Comparison of ENCODE assay signal across 20 cellular contexts in genomic region chr3:8525893-8526292, GRCh38.
"Had no signal": no experiment of that assay in that cellular context is flagged by ENCODE, and none has a peak within 500 bp of the region (broad histone marks: within the 10 kb centered on the region; RNA-seq: fewer than 3 reads in every experiment).

No MANE protein-coding gene starts in this region.

- H3K27ac ChIP-seq: body of pancreas, esophagus muscularis mucosa, transverse colon, uterus had no signal

- H3K36me3 Mint-ChIP-seq: activated CD4-positive, alpha-beta memory T cell treated with anti-CD3 and anti-CD28 coated beads for 36 hours; activated naive CD8-positive, alpha-beta T cell; natural killer cell treated with Interleukin-12 subunit alpha and Interleukin-12 subunit beta and Interleukin-15 and Interleukin-18, amount 100 ng/mL, for 72 hours; T-cell had no signal

- H3K36me3 ChIP-seq: transverse colon, uterus had no signal

- H3K4me3 Mint-ChIP-seq: activated B cell treated with CpG ODN at 0.5 μM for 24 hours; activated CD4-positive, alpha-beta memory T cell treated with anti-CD3 and anti-CD28 coated beads for 36 hours; activated naive CD8-positive, alpha-beta T cell; activated T-helper 1 cell treated with anti-CD3 and anti-CD28 coated beads, Interleukin-12 subunit alpha, Interleukin-12 subunit beta, Interleukin-2, Interleukin-4 antibody, amounts not matched to agents 30 ng/mL and 10 ng/mL and 1 ng/mL, durations not matched to agents 14 hours and 24 hours and 36 hours; natural killer cell treated with Interleukin-12 subunit alpha and Interleukin-12 subunit beta and Interleukin-15 and Interleukin-18, amount 100 ng/mL, for 72 hours; T-cell had no signal

- DNase-seq: activated B cell treated with CpG ODN at 0.5 μM for 24 hours; activated CD4-positive, alpha-beta memory T cell treated with anti-CD3 and anti-CD28 coated beads for 36 hours; activated CD4-positive, alpha-beta T cell treated with anti-CD3 and anti-CD28 coated beads for 4 hours; activated gamma-delta T cell treated with Interleukin-2 at 50 U/mL for 16 hours; activated T-cell treated with anti-CD3 and anti-CD28 coated beads for 4 hours; body of pancreas; central memory CD4-positive, alpha-beta T cell; nucleus accumbens; stimulated activated CD4-positive, alpha-beta T cell treated with anti-CD3 and anti-CD28 coated beads, Interleukin-12 subunit alpha, Interleukin-12 subunit beta, amount 100 ng/mL, for 4 hours; stimulated activated CD4-positive, alpha-beta T cell treated with anti-CD3 and anti-CD28 coated beads, Interleukin-1b, Interleukin-23, amount 100 ng/mL, for 48 hours; stimulated activated naive CD4-positive, alpha-beta T cell treated with Interleukin-2 at 50 U/mL for 16 hours; substantia nigra; T-cell; transverse colon; uterus had no signal

- H3K27ac Mint-ChIP-seq: activated B cell treated with CpG ODN at 0.5 μM for 24 hours; activated CD4-positive, alpha-beta memory T cell treated with anti-CD3 and anti-CD28 coated beads for 36 hours; activated naive CD8-positive, alpha-beta T cell; activated T-helper 1 cell treated with anti-CD3 and anti-CD28 coated beads, Interleukin-12 subunit alpha, Interleukin-12 subunit beta, Interleukin-2, Interleukin-4 antibody, amounts not matched to agents 30 ng/mL and 10 ng/mL and 1 ng/mL, durations not matched to agents 14 hours and 24 hours and 36 hours; natural killer cell treated with Interleukin-12 subunit alpha and Interleukin-12 subunit beta and Interleukin-15 and Interleukin-18, amount 100 ng/mL, for 72 hours; T-cell had no signal

- H3K27me3 Mint-ChIP-seq: activated B cell treated with CpG ODN at 0.5 μM for 24 hours; activated CD4-positive, alpha-beta memory T cell treated with anti-CD3 and anti-CD28 coated beads for 36 hours had no signal

- H3K9me3 ChIP-seq: body of pancreas, esophagus muscularis mucosa, transverse colon, uterus had no signal

- H3K4me1 Mint-ChIP-seq: T-cell had no signal

- H3K27me3 ChIP-seq: body of pancreas, esophagus muscularis mucosa, transverse colon, uterus had no signal

- H3K4me3 ChIP-seq: body of pancreas, coronary artery, esophagus muscularis mucosa, transverse colon, uterus had no signal

- H3K9me3 Mint-ChIP-seq: activated B cell treated with CpG ODN at 0.5 μM for 24 hours; activated CD4-positive, alpha-beta memory T cell treated with anti-CD3 and anti-CD28 coated beads for 36 hours; activated T-helper 1 cell treated with anti-CD3 and anti-CD28 coated beads, Interleukin-12 subunit alpha, Interleukin-12 subunit beta, Interleukin-2, Interleukin-4 antibody, amounts not matched to agents 30 ng/mL and 10 ng/mL and 1 ng/mL, durations not matched to agents 14 hours and 24 hours and 36 hours; natural killer cell treated with Interleukin-12 subunit alpha and Interleukin-12 subunit beta and Interleukin-15 and Interleukin-18, amount 100 ng/mL, for 72 hours had no signal

- ATAC-seq: body of pancreas, T-cell had no signal
